ENCODE assay signal across 16 cellular contexts in the genomic region with DNA sequence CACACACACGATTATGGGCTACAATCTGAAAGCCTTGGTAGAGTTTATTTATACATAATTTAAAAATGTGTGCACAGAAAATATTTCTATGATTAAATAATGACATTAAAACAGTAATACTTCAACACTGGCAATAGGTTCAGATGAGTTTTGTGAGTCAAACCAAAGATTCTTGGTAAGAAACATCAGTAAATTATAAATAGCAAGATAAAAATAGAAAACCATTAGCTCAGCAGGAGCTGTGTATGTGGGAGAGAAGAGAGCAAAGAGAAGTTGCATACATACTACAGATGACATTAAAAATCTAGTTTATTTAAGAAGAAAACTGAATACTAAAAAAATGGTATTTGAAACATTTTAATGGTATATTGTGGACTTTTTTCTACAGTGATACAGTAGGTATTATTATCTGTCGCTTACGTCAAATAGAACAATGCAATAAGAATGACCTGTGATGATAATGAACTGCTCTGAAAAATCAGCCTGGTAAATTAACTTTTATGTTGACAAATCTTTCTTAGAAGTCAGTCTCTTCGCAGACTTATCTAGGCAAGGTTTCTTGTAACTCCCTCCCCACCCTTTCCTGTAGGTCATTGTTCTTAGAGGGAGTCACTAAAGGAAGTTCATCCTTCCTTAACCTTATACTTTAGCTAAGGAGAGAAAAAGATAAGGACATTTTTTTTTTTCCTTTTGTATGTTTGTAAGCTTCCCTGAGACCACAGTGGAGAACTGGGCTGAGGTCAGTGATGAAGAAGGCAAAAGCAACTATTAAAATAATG.
DNase-seq lines count a peak whose midpoint lies in the region; ATAC-seq and TF ChIP-seq lines count a peak whose summit lies in the region.
"Had no signal": no experiment of that assay in that cellular context is flagged by ENCODE, and none has a peak within 500 bp of the region (broad histone marks: within the 10 kb centered on the region; RNA-seq: fewer than 3 reads in every experiment).

No MANE protein-coding gene starts in this region.

- DNase-seq in AG09309 (ENCODE audit: low read depth) (peak; percentile 29), OCI-M1 (lab: John Stamatoyannopoulos, UW) (peak; percentile 65), epithelial cell of esophagus (ENCODE audit: low read depth) (peak; percentile 30), mesothelial cell of epicardium (ENCODE audit: low spot score in 2 of 2, unreplicated experiment in 2 of 2) (no peak), LoVo (ENCODE audit: low spot score) (no peak), SW480 (ENCODE audit: low spot score) (no peak)
- no peak for DNase-seq in CD8-positive, alpha-beta memory T cell
- DNase-seq: activated CD4-positive, alpha-beta T cell treated with anti-CD3 and anti-CD28 coated beads, Interleukin-2, amount 50 U/mL, for 1 hour; DMS53; NCI-H1436; NCI-H510A; PC-9; stimulated activated CD4-positive, alpha-beta T cell treated with anti-CD3 and anti-CD28 coated beads, Interleukin-4, amount 100 ng/mL, for 1 hour had no signal

- H3K36me3 ChIP-seq in CD8-positive, alpha-beta memory T cell (ENCODE audit: insufficient read depth, low read length) = no peaks in the 10 kb centered on the region

- H3K4me3 Mint-ChIP-seq in mesothelial cell of epicardium = no peak overlapping the region
- no peak overlapping the region for H3K4me3 Mint-ChIP-seq in CD8-positive, alpha-beta memory T cell
- H3K4me3 Mint-ChIP-seq: activated T-helper 1 cell treated with anti-CD3 and anti-CD28 coated beads, Interleukin-12 subunit alpha, Interleukin-12 subunit beta, Interleukin-2, Interleukin-4 antibody, amounts not matched to agents 30 ng/mL and 10 ng/mL and 1 ng/mL, durations not matched to agents 14 hours and 24 hours and 36 hours; stimulated activated effector memory CD8-positive, alpha-beta T cell treated with anti-CD3 and anti-CD28 coated beads, Interleukin-12 subunit alpha, Interleukin-12 subunit beta, amount 100 ng/mL, for 72 hours had no signal

- H3K4me1 Mint-ChIP-seq in mesothelial cell of epicardium = peaks cover 13% of the 10 kb centered on the region
- no peaks in the 10 kb centered on the region for H3K4me1 Mint-ChIP-seq in CD8-positive, alpha-beta memory T cell
- H3K4me1 Mint-ChIP-seq: stimulated activated effector memory CD8-positive, alpha-beta T cell treated with anti-CD3 and anti-CD28 coated beads, Interleukin-12 subunit alpha, Interleukin-12 subunit beta, amount 100 ng/mL, for 72 hours had no signal

- no peaks in the 10 kb centered on the region for H3K27me3 Mint-ChIP-seq in mesothelial cell of epicardium (ENCODE audit: low read depth)
- no peaks in the 10 kb centered on the region for H3K27me3 Mint-ChIP-seq in CD8-positive, alpha-beta memory T cell

- H3K27me3 ChIP-seq in CD8-positive, alpha-beta memory T cell (ENCODE audit: insufficient read depth, low read length, poor library complexity, severe bottlenecking) = no peaks in the 10 kb centered on the region

- no peak overlapping the region for H3K27ac ChIP-seq in CD8-positive, alpha-beta memory T cell (ENCODE audit: low read depth, low read length)
- H3K27ac ChIP-seq: PC-9 had no signal

- no peaks in the 10 kb centered on the region for H3K36me3 Mint-ChIP-seq in mesothelial cell of epicardium
- no peaks in the 10 kb centered on the region for H3K36me3 Mint-ChIP-seq in CD8-positive, alpha-beta memory T cell
- H3K36me3 Mint-ChIP-seq: stimulated activated effector memory CD8-positive, alpha-beta T cell treated with anti-CD3 and anti-CD28 coated beads, Interleukin-12 subunit alpha, Interleukin-12 subunit beta, amount 100 ng/mL, for 72 hours had no signal

- no peaks in the 10 kb centered on the region for H3K9me3 ChIP-seq in CD8-positive, alpha-beta memory T cell (ENCODE audit: low read length)

- no peak for ATAC-seq in GM19328 (IDR thresholded peaks at IDR 0.05; ENCODE audit: unreplicated experiment)
- ATAC-seq: stimulated activated effector memory CD8-positive, alpha-beta T cell treated with anti-CD3 and anti-CD28 coated beads, Interleukin-12 subunit alpha, Interleukin-12 subunit beta, amount 100 ng/mL, for 72 hours had no signal

- CTCF ChIA-PET in CD8-positive, alpha-beta memory T cell (lab: Charles Lee) = no interaction called here

- POLR2A ChIA-PET in CD8-positive, alpha-beta memory T cell (lab: Charles Lee) = no interaction called here

- H3K4me3 ChIP-seq in AG09309 (ENCODE audit: control insufficient read depth, low read depth, low read length) (no peak overlapping the region), epithelial cell of esophagus (ENCODE audit: low read length) (no peak overlapping the region)
- H3K4me3 ChIP-seq in CD8-positive, alpha-beta memory T cell (ENCODE audit: low read length) = no peak overlapping the region
- H3K4me3 ChIP-seq: PC-9 had no signal

- H3K4me1 ChIP-seq in CD8-positive, alpha-beta memory T cell (ENCODE audit: insufficient read depth, low read length) = no peaks in the 10 kb centered on the region

- H3K9me3 Mint-ChIP-seq in mesothelial cell of epicardium = no peaks in the 10 kb centered on the region
- H3K9me3 Mint-ChIP-seq in CD8-positive, alpha-beta memory T cell = peaks cover 0 to 2% (median 0%) of the 10 kb centered on the region in 5 donors
- H3K9me3 Mint-ChIP-seq: activated T-helper 1 cell treated with anti-CD3 and anti-CD28 coated beads, Interleukin-12 subunit alpha, Interleukin-12 subunit beta, Interleukin-2, Interleukin-4 antibody, amounts not matched to agents 30 ng/mL and 10 ng/mL and 1 ng/mL, durations not matched to agents 14 hours and 24 hours and 36 hours; stimulated activated effector memory CD8-positive, alpha-beta T cell treated with anti-CD3 and anti-CD28 coated beads, Interleukin-12 subunit alpha, Interleukin-12 subunit beta, amount 100 ng/mL, for 72 hours had no signal

- no peak for TF ChIP-seq CTCF in AG09309 (IDR thresholded peaks at IDR 0.05; ENCODE audit: control insufficient read depth, insufficient read depth, low read depth, low read length, missing control alignments)
- TF ChIP-seq CTCF in epithelial cell of esophagus (IDR thresholded peaks at IDR 0.05; ENCODE audit: insufficient read depth, low read depth, low read length, missing control alignments) = no peak
- no peak for TF ChIP-seq CTCF in mesothelial cell of epicardium (IDR thresholded peaks at IDR 0.05; ENCODE audit: unreplicated experiment)

- peak overlapping the region; percentile 88 for H3K27ac Mint-ChIP-seq in mesothelial cell of epicardium
- H3K27ac Mint-ChIP-seq in CD8-positive, alpha-beta memory T cell = no peak overlapping the region
- H3K27ac Mint-ChIP-seq: activated T-helper 1 cell treated with anti-CD3 and anti-CD28 coated beads, Interleukin-12 subunit alpha, Interleukin-12 subunit beta, Interleukin-2, Interleukin-4 antibody, amounts not matched to agents 30 ng/mL and 10 ng/mL and 1 ng/mL, durations not matched to agents 14 hours and 24 hours and 36 hours; stimulated activated effector memory CD8-positive, alpha-beta T cell treated with anti-CD3 and anti-CD28 coated beads, Interleukin-12 subunit alpha, Interleukin-12 subunit beta, amount 100 ng/mL, for 72 hours had no signal

Comparison
In these comparisons a context has a peak if more than half of its experiments do, and no peak if none do; other contexts are left out.
1. DNase-seq: peak in AG09309 (single experiment), OCI-M1 (single experiment) and epithelial cell of esophagus (single experiment); none in mesothelial cell of epicardium (0 of 2), CD8-positive, alpha-beta memory T cell (0 of 5), LoVo (single experiment) and SW480 (single experiment).